1 cellular context compared by ENCODE assay signal in genomic region chr16:68389006-68389405, GRCh38.
TF ChIP-seq lines count a peak whose summit lies in the region.

No MANE protein-coding gene starts in this region.

TF ChIP-seq in HepG2, 621 proteins besides CTCF, POLR2A, EP300 and RAD21 (continued from another document):
- TF ChIP-seq, protein P1, sequence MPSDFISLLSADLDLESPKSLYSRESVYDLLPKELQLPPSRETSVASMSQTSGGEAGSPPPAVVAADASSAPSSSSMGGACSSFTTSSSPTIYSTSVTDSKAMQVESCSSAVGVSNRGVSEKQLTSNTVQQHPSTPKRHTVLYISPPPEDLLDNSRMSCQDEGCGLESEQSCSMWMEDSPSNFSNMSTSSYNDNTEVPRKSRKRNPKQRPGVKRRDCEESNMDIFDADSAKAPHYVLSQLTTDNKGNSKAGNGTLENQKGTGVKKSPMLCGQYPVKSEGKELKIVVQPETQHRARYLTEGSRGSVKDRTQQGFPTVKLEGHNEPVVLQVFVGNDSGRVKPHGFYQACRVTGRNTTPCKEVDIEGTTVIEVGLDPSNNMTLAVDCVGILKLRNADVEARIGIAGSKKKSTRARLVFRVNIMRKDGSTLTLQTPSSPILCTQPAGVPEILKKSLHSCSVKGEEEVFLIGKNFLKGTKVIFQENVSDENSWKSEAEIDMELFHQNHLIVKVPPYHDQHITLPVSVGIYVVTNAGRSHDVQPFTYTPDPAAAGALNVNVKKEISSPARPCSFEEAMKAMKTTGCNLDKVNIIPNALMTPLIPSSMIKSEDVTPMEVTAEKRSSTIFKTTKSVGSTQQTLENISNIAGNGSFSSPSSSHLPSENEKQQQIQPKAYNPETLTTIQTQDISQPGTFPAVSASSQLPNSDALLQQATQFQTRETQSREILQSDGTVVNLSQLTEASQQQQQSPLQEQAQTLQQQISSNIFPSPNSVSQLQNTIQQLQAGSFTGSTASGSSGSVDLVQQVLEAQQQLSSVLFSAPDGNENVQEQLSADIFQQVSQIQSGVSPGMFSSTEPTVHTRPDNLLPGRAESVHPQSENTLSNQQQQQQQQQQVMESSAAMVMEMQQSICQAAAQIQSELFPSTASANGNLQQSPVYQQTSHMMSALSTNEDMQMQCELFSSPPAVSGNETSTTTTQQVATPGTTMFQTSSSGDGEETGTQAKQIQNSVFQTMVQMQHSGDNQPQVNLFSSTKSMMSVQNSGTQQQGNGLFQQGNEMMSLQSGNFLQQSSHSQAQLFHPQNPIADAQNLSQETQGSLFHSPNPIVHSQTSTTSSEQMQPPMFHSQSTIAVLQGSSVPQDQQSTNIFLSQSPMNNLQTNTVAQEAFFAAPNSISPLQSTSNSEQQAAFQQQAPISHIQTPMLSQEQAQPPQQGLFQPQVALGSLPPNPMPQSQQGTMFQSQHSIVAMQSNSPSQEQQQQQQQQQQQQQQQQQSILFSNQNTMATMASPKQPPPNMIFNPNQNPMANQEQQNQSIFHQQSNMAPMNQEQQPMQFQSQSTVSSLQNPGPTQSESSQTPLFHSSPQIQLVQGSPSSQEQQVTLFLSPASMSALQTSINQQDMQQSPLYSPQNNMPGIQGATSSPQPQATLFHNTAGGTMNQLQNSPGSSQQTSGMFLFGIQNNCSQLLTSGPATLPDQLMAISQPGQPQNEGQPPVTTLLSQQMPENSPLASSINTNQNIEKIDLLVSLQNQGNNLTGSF (CRISPR knock-in tag; IDR thresholded peaks at IDR 0.05): no peak
- no peak for TF ChIP-seq KMT2B (CRISPR knock-in tag; IDR thresholded peaks at IDR 0.05)
- TF ChIP-seq ZFX (CRISPR knock-in tag; IDR thresholded peaks at IDR 0.05; ENCODE audit: low read depth): peak; percentile 29; the same call in 1 of the 2 replicates
- no peak for TF ChIP-seq ZNF782 (CRISPR knock-in tag; IDR thresholded peaks at IDR 0.05; ENCODE audit: borderline replicate concordance)
